ENCODE assay signal across 19 cellular contexts in the genomic region with DNA sequence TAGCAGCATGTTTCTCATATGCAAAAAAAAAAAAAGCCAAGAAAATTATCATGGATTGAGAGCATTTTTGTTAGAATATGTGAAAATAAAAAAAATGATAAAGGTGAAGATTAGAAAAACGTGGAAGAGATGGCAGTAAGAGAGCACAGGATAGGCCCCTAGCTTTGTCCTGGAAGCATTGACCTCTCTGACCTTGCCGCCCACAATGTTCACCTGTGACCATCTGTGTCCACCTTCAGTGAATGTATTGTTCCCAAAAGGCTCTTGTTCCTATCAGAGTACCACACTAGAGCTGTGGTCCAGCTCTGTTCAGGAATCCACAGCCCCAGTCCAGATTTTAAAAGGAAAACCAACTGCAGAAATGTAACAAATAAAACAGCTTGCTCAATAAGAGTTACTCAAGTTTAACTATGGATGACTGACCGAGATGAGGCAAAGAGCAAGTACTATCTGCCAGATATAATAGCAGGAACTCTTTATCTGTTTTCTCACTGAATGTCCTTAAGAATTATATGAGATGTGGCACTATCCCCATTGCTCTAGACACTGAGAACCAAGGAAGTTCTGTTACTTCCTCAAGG.
DNase-seq lines count a peak whose midpoint lies in the region; ATAC-seq and TF ChIP-seq lines count a peak whose summit lies in the region.
"Had no signal": no experiment of that assay in that cellular context is flagged by ENCODE, and none has a peak within 500 bp of the region (broad histone marks: within the 10 kb centered on the region; RNA-seq: fewer than 3 reads in every experiment).

No MANE protein-coding gene starts in this region.

- BruUV-seq in PC-3 (replicated peaks; lab: Mats Ljungman, UMichigan): no TSS peak

- ATAC-seq in PC-3: no peak
- no peak for ATAC-seq in HG03354 (IDR thresholded peaks at IDR 0.05; ENCODE audit: poor library complexity, severe bottlenecking, unreplicated experiment)
- ATAC-seq: GM23338 had no signal

- no peaks in the 10 kb centered on the region for H4K20me1 ChIP-seq in PC-3 (ENCODE audit: low read length)

- peak overlapping the region; percentile 83; the same call in 1 of the 2 replicates for H3K4me2 ChIP-seq in PC-3 (ENCODE audit: low read length)
- H3K4me2 ChIP-seq: GM23338, KMS-11 had no signal

- peaks cover 42% of the 10 kb centered on the region for H3K4me1 Mint-ChIP-seq in chondrocyte (ENCODE audit: low read depth)

- no peaks in the 10 kb centered on the region for H3K36me3 ChIP-seq in PC-3 (ENCODE audit: low read depth, low read length)
- no peaks in the 10 kb centered on the region for H3K36me3 ChIP-seq in effector memory CD4-positive, alpha-beta T cell (ENCODE audit: control insufficient read depth, insufficient read depth, low read length)
- H3K36me3 ChIP-seq: MG63, Peyer's patch had no signal

- peak overlapping the region; percentile 98 for H3K27ac ChIP-seq in PC-3 (ENCODE audit: low read length)
- no peak overlapping the region for H3K27ac ChIP-seq in effector memory CD4-positive, alpha-beta T cell (ENCODE audit: insufficient read depth, low read length, poor library complexity, severe bottlenecking)
- H3K27ac ChIP-seq: HL-60, KMS-11, Peyer's patch had no signal

- POLR2A ChIA-PET in PC-3 (lab: Charles Lee; ENCODE audit: unreplicated experiment): no interaction called here

- no peaks in the 10 kb centered on the region for H3K9me3 ChIP-seq in PC-3 (ENCODE audit: low read length)
- H3K9me3 ChIP-seq in effector memory CD4-positive, alpha-beta T cell (ENCODE audit: control insufficient read depth, low read length): no peaks in the 10 kb centered on the region
- H3K9me3 ChIP-seq: MG63, Peyer's patch had no signal

- intact Hi-C loops in PC-3 (cut with micrococcal nuclease): no loop called here

- H3K27me3 Mint-ChIP-seq in chondrocyte (ENCODE audit: low read depth): no peaks in the 10 kb centered on the region

- no peak overlapping the region for H3K9ac ChIP-seq in PC-3 (ENCODE audit: low read length)
- H3K9ac ChIP-seq: KMS-11 had no signal

- H3K27ac Mint-ChIP-seq in chondrocyte (ENCODE audit: unreplicated experiment): peak overlapping the region; percentile 99
- H3K27ac Mint-ChIP-seq: GM23338 had no signal

- no peaks in the 10 kb centered on the region for H3K27me3 ChIP-seq in PC-3 (ENCODE audit: low read length)
- no peaks in the 10 kb centered on the region for H3K27me3 ChIP-seq in effector memory CD4-positive, alpha-beta T cell (replicated peaks; ENCODE audit: control insufficient read depth, insufficient read depth, low read length, poor library complexity, severe bottlenecking)
- H3K27me3 ChIP-seq: MG63, Peyer's patch had no signal

- H3K4me1 ChIP-seq in PC-3 (ENCODE audit: insufficient read depth, low read length): peaks cover 41% of the 10 kb centered on the region
- H3K4me1 ChIP-seq in effector memory CD4-positive, alpha-beta T cell (ENCODE audit: control insufficient read depth, insufficient read depth, low read length, poor library complexity, severe bottlenecking): no peaks in the 10 kb centered on the region

- H3K36me3 Mint-ChIP-seq in chondrocyte (ENCODE audit: low read depth): no peaks in the 10 kb centered on the region

- DNase-seq in PC-3 (no peak), chondrocyte (ENCODE audit: low spot score) (no peak), iris pigment epithelial cell (ENCODE audit: low read depth) (peak; percentile 41), renal cortical epithelial cell (ENCODE audit: low read depth) (peak; percentile 60), occipital lobe (lab: John Stamatoyannopoulos, UW) (no peak)
- no peak for DNase-seq in activated CD4-positive, alpha-beta T cell treated with anti-CD3 and anti-CD28 coated beads for 1 hour
- no peak for DNase-seq in effector memory CD4-positive, alpha-beta T cell
- DNase-seq: C1 segment of cervical spinal cord, NCI-H1105 treated with DMSO at 0.1 percent for 48 hours, NCI-H187 treated with DMSO at 0.1 percent for 48 hours, NCI-H2171, NCI-H774, Peyer's patch, SHP77 had no signal

- H3K4me3 ChIP-seq in PC-3 (ENCODE audit: low read length): no peak overlapping the region
- H3K4me3 ChIP-seq in effector memory CD4-positive, alpha-beta T cell (ENCODE audit: insufficient read depth, low read depth, low read length, poor library complexity, severe bottlenecking): no peak overlapping the region
- H3K4me3 ChIP-seq: GM23338, MG63, Peyer's patch had no signal

- no peaks in the 10 kb centered on the region for H3K9me2 ChIP-seq in PC-3 (replicated peaks; ENCODE audit: low read length)

- no peak overlapping the region for H3K4me3 Mint-ChIP-seq in chondrocyte (ENCODE audit: unreplicated experiment)
- H3K4me3 Mint-ChIP-seq: GM23338 had no signal

- no peak overlapping the region for H2AFZ ChIP-seq in PC-3 (ENCODE audit: low read length)
- H2AFZ ChIP-seq: GM23338 had no signal

- H3K9me3 Mint-ChIP-seq in chondrocyte (ENCODE audit: low read depth): peaks cover 6% of the 10 kb centered on the region
- H3K9me3 Mint-ChIP-seq: GM23338 had no signal

- peaks cover 11% of the 10 kb centered on the region for H3F3A ChIP-seq in PC-3 (ENCODE audit: low read length, unreplicated experiment)

- no peaks in the 10 kb centered on the region for H3K79me2 ChIP-seq in PC-3 (ENCODE audit: low read length)

- CTCF ChIA-PET in PC-3 (lab: Charles Lee): no interaction called here

- no peak for TF ChIP-seq CTCF in PC-3 (conservative IDR thresholded peaks at IDR 0.05; ENCODE audit: low read depth, low read length)
- TF ChIP-seq CTCF in chondrocyte (IDR thresholded peaks at IDR 0.05): no peak

Comparison
In these comparisons a context has a peak if more than half of its experiments do, and no peak if none do; other contexts are left out.
1. DNase-seq: peak in iris pigment epithelial cell (single experiment) and renal cortical epithelial cell (single experiment); none in PC-3 (single experiment), chondrocyte (single experiment), activated CD4-positive, alpha-beta T cell treated with anti-CD3 and anti-CD28 coated beads for 1 hour (single experiment), effector memory CD4-positive, alpha-beta T cell (0 of 3) and occipital lobe (single experiment).